In genomic region chr1:180586671-180587155, GRCh38 we compare ENCODE assay signal across 1 cellular context.
A peak's percentile ranks its signal among the peaks of the same experiment; 100 is the strongest.
TF ChIP-seq lines count a peak whose summit lies in the region.

No MANE protein-coding gene starts in this region.

TF ChIP-seq in HepG2, 621 proteins besides CTCF, POLR2A, EP300 and RAD21 (continued from another document):
- TF ChIP-seq JUND (CRISPR knock-in tag; IDR thresholded peaks at IDR 0.05): no peak
- no peak for TF ChIP-seq UBTF (CRISPR knock-in tag; IDR thresholded peaks at IDR 0.05)
- TF ChIP-seq GFI1 (CRISPR knock-in tag; IDR thresholded peaks at IDR 0.05; ENCODE audit: borderline replicate concordance): peak; percentile 84
- no peak for TF ChIP-seq ZNF501 (CRISPR knock-in tag; IDR thresholded peaks at IDR 0.05)
- TF ChIP-seq RXRA (CRISPR knock-in tag; IDR thresholded peaks at IDR 0.05): peak; percentile 80
- TF ChIP-seq PAXIP1 (CRISPR knock-in tag; conservative IDR thresholded peaks at IDR 0.05): peak; percentile 54
- no peak for TF ChIP-seq STAT5B (CRISPR knock-in tag; IDR thresholded peaks at IDR 0.05)
- no peak for TF ChIP-seq ZNF558 (CRISPR knock-in tag; IDR thresholded peaks at IDR 0.05; ENCODE audit: borderline replicate concordance)
- TF ChIP-seq, protein P1, sequence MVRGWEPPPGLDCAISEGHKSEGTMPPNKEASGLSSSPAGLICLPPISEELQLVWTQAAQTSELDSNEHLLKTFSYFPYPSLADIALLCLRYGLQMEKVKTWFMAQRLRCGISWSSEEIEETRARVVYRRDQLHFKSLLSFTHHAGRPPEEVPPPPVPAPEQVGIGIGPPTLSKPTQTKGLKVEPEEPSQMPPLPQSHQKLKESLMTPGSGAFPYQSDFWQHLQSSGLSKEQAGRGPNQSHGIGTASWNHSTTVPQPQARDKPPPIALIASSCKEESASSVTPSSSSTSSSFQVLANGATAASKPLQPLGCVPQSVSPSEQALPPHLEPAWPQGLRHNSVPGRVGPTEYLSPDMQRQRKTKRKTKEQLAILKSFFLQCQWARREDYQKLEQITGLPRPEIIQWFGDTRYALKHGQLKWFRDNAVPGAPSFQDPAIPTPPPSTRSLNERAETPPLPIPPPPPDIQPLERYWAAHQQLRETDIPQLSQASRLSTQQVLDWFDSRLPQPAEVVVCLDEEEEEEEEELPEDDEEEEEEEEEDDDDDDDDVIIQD (CRISPR knock-in tag; IDR thresholded peaks at IDR 0.05; ENCODE audit: low read depth): peak; percentile 29; the same call in 1 of the 2 replicates
- TF ChIP-seq HIC2 (CRISPR knock-in tag; IDR thresholded peaks at IDR 0.05; ENCODE audit: low read depth): no peak
- TF ChIP-seq CEBPG (CRISPR knock-in tag; IDR thresholded peaks at IDR 0.05): peak; percentile 75
- peak; percentile 21; the same call in 1 of the 2 replicates for TF ChIP-seq ELF3 (CRISPR knock-in tag; IDR thresholded peaks at IDR 0.05)
- 0 out of 2 replicates have a peak, but pooled peaks have one; percentile 20 for TF ChIP-seq ZBTB20 (CRISPR knock-in tag; IDR thresholded peaks at IDR 0.05; ENCODE audit: borderline replicate concordance, low read depth)
- peak; percentile 62 for TF ChIP-seq NR2F2 (IDR thresholded peaks at IDR 0.05; ENCODE audit: borderline replicate concordance, low read depth)
- no peak for TF ChIP-seq ZNF75D (CRISPR knock-in tag; IDR thresholded peaks at IDR 0.05; ENCODE audit: borderline replicate concordance)
- TF ChIP-seq ZNF891 (CRISPR knock-in tag; IDR thresholded peaks at IDR 0.05): no peak
- TF ChIP-seq GATAD2A (CRISPR knock-in tag; IDR thresholded peaks at IDR 0.05): peak; percentile 67
- TF ChIP-seq HNRNPK (IDR thresholded peaks at IDR 0.05; ENCODE audit: low read depth, low read length, poor library complexity, severe bottlenecking): no peak
- TF ChIP-seq CHD4 (IDR thresholded peaks at IDR 0.05; ENCODE audit: borderline replicate concordance, low read length): no peak; the same call in 1 of the 2 replicates
- TF ChIP-seq ZFX (CRISPR knock-in tag; IDR thresholded peaks at IDR 0.05; ENCODE audit: low read depth): no peak
- no peak for TF ChIP-seq TAF15 (IDR thresholded peaks at IDR 0.05; ENCODE audit: low read depth, low read length, poor library complexity, severe bottlenecking)
- TF ChIP-seq ZNF460 (CRISPR knock-in tag; IDR thresholded peaks at IDR 0.05; ENCODE audit: borderline replicate concordance): peak; percentile 85; the same call in 1 of the 2 replicates
- peak; percentile 31; the same call in 1 of the 2 replicates for TF ChIP-seq PHF21A (CRISPR knock-in tag; IDR thresholded peaks at IDR 0.05)
- no peak for TF ChIP-seq SNAPC4 (CRISPR knock-in tag; IDR thresholded peaks at IDR 0.05)
- no peak for TF ChIP-seq KDM3A (CRISPR knock-in tag; IDR thresholded peaks at IDR 0.05; ENCODE audit: low read depth)
- peak; percentile 62; the same call in 1 of the 2 replicates for TF ChIP-seq LCORL (IDR thresholded peaks at IDR 0.05)
- TF ChIP-seq LCORL (CRISPR knock-in tag; IDR thresholded peaks at IDR 0.05): peak; percentile 70; the same call in 1 of the 2 replicates
- TF ChIP-seq, protein P2, sequence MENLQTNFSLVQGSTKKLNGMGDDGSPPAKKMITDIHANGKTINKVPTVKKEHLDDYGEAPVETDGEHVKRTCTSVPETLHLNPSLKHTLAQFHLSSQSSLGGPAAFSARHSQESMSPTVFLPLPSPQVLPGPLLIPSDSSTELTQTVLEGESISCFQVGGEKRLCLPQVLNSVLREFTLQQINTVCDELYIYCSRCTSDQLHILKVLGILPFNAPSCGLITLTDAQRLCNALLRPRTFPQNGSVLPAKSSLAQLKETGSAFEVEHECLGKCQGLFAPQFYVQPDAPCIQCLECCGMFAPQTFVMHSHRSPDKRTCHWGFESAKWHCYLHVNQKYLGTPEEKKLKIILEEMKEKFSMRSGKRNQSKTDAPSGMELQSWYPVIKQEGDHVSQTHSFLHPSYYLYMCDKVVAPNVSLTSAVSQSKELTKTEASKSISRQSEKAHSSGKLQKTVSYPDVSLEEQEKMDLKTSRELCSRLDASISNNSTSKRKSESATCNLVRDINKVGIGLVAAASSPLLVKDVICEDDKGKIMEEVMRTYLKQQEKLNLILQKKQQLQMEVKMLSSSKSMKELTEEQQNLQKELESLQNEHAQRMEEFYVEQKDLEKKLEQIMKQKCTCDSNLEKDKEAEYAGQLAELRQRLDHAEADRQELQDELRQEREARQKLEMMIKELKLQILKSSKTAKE (CRISPR knock-in tag; IDR thresholded peaks at IDR 0.05; ENCODE audit: borderline replicate concordance): no peak
- peak; percentile 52; the same call in 1 of the 2 replicates for TF ChIP-seq SOX5 (CRISPR knock-in tag; IDR thresholded peaks at IDR 0.05; ENCODE audit: borderline replicate concordance)
- TF ChIP-seq, protein P3, sequence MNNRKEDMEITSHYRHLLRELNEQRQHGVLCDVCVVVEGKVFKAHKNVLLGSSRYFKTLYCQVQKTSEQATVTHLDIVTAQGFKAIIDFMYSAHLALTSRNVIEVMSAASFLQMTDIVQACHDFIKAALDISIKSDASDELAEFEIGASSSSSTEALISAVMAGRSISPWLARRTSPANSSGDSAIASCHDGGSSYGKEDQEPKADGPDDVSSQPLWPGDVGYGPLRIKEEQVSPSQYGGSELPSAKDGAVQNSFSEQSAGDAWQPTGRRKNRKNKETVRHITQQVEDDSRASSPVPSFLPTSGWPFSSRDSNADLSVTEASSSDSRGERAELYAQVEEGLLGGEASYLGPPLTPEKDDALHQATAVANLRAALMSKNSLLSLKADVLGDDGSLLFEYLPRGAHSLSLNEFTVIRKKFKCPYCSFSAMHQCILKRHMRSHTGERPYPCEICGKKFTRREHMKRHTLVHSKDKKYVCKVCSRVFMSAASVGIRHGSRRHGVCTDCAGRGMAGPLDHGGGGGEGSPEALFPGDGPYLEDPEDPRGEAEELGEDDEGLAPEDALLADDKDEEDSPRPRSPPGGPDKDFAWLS (CRISPR knock-in tag; IDR thresholded peaks at IDR 0.05; ENCODE audit: borderline replicate concordance): no peak
- 0 out of 2 replicates have a peak, but pooled peaks have one; percentile 12 for TF ChIP-seq ZNF281 (CRISPR knock-in tag; IDR thresholded peaks at IDR 0.05; ENCODE audit: borderline replicate concordance)
- 0 out of 2 replicates have a peak, but pooled peaks have one; percentile 40 for TF ChIP-seq TRIM24 (CRISPR knock-in tag; IDR thresholded peaks at IDR 0.05)
- peak; percentile 66 for TF ChIP-seq POGZ (CRISPR knock-in tag; IDR thresholded peaks at IDR 0.05)
- no peak for TF ChIP-seq ZKSCAN8 (CRISPR knock-in tag; IDR thresholded peaks at IDR 0.05; ENCODE audit: borderline replicate concordance)
- TF ChIP-seq ZNF577 (CRISPR knock-in tag; IDR thresholded peaks at IDR 0.05; ENCODE audit: borderline replicate concordance, low read depth): no peak
- TF ChIP-seq ZNF841 (CRISPR knock-in tag; IDR thresholded peaks at IDR 0.05; ENCODE audit: borderline replicate concordance): no peak
- peak; percentile 50; the same call in 1 of the 2 replicates for TF ChIP-seq ZNF788 (CRISPR knock-in tag; IDR thresholded peaks at IDR 0.05; ENCODE audit: borderline replicate concordance)
- TF ChIP-seq ZNF235 (CRISPR knock-in tag; IDR thresholded peaks at IDR 0.05; ENCODE audit: borderline replicate concordance): no peak
TF ChIP-seq in HepG2: peak in this region for 59.
